Comparison of ENCODE assay signal across 18 cellular contexts in the genomic region with DNA sequence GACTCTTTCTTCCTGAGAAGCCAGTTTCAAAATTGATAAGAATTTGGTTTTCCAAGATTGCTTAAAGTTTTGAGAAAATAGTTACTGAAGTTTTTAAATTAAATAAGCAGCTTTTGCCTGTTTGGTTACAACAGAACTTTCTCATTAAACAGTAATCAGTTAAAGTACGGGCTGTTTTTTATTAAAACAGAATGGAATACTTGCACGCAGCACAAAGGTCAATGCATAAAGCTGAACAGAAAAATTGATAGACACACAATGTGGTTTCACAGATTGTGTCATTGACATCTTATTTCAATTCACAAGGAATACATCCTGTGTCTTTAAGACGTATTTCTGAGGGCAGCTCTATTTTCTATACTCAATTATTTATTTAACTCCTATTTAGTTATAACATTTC.
DNase-seq lines count a peak whose midpoint lies in the region; TF ChIP-seq lines count a peak whose summit lies in the region.
"Had no signal": no experiment of that assay in that cellular context is flagged by ENCODE, and none has a peak within 500 bp of the region (broad histone marks: within the 10 kb centered on the region; RNA-seq: fewer than 3 reads in every experiment).

No MANE protein-coding gene starts in this region.

- H3K9me3 ChIP-seq in HUES48 (ENCODE audit: control insufficient read depth, insufficient read depth, low read length) (no peaks in the 10 kb centered on the region), MG63 (no peaks in the 10 kb centered on the region)
- H3K9me3 ChIP-seq: BLaER1 had no signal

- peak overlapping the region; percentile 88 for H3K27ac ChIP-seq in HUES48 (ENCODE audit: low read depth, low read length)
- H3K27ac ChIP-seq: BLaER1, HL-60 had no signal

- H3K36me3 ChIP-seq in HUES48 (ENCODE audit: control insufficient read depth, insufficient read depth, low read length) (no peaks in the 10 kb centered on the region), MG63 (no peaks in the 10 kb centered on the region)
- H3K36me3 ChIP-seq: BLaER1 had no signal

- H3K27me3 ChIP-seq in HUES48 (ENCODE audit: control insufficient read depth, insufficient read depth, low read length) (no peaks in the 10 kb centered on the region), MG63 (no peaks in the 10 kb centered on the region)
- H3K27me3 ChIP-seq: BLaER1 had no signal

- peak; percentile 54 for DNase-seq in AG09319 (ENCODE audit: extremely low read depth, low read depth)
- peak; percentile 34 for DNase-seq in fibroblast of gingiva (ENCODE audit: low read depth)
- no peak for DNase-seq in MG63
- no peak for DNase-seq in NCI-H510A (lab: John Stamatoyannopoulos, UW)
- DNase-seq in NCI-H146 treated with DMSO at 0.1 percent for 48 hours (lab: John Stamatoyannopoulos, UW; ENCODE audit: unreplicated experiment): no peak
- DNase-seq in epidermal melanocyte (ENCODE audit: insufficient read length, low spot score): no peak
- DNase-seq: 8988T; AML-193; CD4-positive, alpha-beta memory T cell; DMS153; DMS79; GF-D8; H9; IMR-90 had no signal

- H3K9ac ChIP-seq in HUES48 (ENCODE audit: low read depth, low read length): no peak overlapping the region
- H3K9ac ChIP-seq: BLaER1 had no signal

- no peak for TF ChIP-seq CTCF in AG09319 (IDR thresholded peaks at IDR 0.05; ENCODE audit: low read depth, low read length)

- H3K4me1 ChIP-seq in HUES48 (ENCODE audit: control insufficient read depth, insufficient read depth, low read length): peaks cover 64% of the 10 kb centered on the region
- H3K4me1 ChIP-seq: BLaER1 had no signal

- no peak overlapping the region for H3K4me3 ChIP-seq in HUES48 (ENCODE audit: low read depth, low read length)
- no peak overlapping the region for H3K4me3 ChIP-seq in MG63
- H3K4me3 ChIP-seq: BLaER1, K562 had no signal

Comparison
In these comparisons a context has a peak if more than half of its experiments do, and no peak if none do; other contexts are left out.
1. DNase-seq: peak in AG09319 (single experiment) and fibroblast of gingiva (single experiment); none in MG63 (single experiment), NCI-H510A (single experiment), NCI-H146 treated with DMSO at 0.1 percent for 48 hours (single experiment) and epidermal melanocyte (single experiment).